ENCODE assay signal across 7 cellular contexts in the genomic region with DNA sequence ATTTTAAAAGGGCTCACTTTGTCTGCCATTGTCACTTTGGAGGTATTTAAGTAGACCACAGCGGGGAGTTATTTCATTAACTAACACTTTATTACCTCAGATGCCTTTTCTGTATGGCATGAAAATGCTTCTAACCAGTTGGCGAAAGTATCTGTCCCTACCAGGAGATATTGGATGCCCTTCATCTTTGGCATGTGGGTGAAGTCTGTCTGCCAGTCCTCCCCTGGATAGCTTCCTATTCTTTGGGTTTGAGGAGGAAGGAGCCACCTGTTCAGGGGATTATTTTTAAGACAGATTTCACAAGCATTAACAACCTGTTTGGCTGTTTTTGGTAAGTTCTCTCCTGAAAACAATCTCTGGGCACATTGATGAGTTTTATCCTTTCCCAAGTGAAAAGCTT. TPM values are rescaled to one million over a fixed set of nuclear protein-coding genes. Genes with fewer than 3 reads are reported as not detected.
"Had no signal": no experiment of that assay in that cellular context is flagged by ENCODE, and none has a peak within 500 bp of the region (broad histone marks: within the 10 kb centered on the region; RNA-seq: fewer than 3 reads in every experiment).

No MANE protein-coding gene starts in this region.

- DNase-seq: IMR-90, KBM-7 had no signal

- H3K27ac Mint-ChIP-seq: IgD-negative memory B cell had no signal

- H3K36me3 Mint-ChIP-seq: IgD-negative memory B cell had no signal

- ATAC-seq: HepG2, K562 had no signal

- H3K27me3 Mint-ChIP-seq: IgD-negative memory B cell had no signal

- H3K9me3 Mint-ChIP-seq: IgD-negative memory B cell had no signal

- H3K4me3 Mint-ChIP-seq: IgD-negative memory B cell had no signal

RNA-seq across cellular contexts. Expression of gene MS4A6E, which starts 17.1 kb away (rescaled TPM):
- total RNA-seq: HepG2, HT-29, HT1080, IMR-90, K562 had no signal

RNA-seq across cellular contexts. Expression of gene MS4A7, which starts 34.2 kb away (rescaled TPM):
- total RNA-seq: HepG2, HT-29, HT1080, IMR-90, K562 had no signal

RNA-seq across cellular contexts. Expression of gene MS4A14, which starts 52.1 kb away (rescaled TPM):
- total RNA-seq: HepG2, HT-29, HT1080, IMR-90, K562 had no signal
